Comparison of ENCODE assay signal across 21 cellular contexts in the genomic region with DNA sequence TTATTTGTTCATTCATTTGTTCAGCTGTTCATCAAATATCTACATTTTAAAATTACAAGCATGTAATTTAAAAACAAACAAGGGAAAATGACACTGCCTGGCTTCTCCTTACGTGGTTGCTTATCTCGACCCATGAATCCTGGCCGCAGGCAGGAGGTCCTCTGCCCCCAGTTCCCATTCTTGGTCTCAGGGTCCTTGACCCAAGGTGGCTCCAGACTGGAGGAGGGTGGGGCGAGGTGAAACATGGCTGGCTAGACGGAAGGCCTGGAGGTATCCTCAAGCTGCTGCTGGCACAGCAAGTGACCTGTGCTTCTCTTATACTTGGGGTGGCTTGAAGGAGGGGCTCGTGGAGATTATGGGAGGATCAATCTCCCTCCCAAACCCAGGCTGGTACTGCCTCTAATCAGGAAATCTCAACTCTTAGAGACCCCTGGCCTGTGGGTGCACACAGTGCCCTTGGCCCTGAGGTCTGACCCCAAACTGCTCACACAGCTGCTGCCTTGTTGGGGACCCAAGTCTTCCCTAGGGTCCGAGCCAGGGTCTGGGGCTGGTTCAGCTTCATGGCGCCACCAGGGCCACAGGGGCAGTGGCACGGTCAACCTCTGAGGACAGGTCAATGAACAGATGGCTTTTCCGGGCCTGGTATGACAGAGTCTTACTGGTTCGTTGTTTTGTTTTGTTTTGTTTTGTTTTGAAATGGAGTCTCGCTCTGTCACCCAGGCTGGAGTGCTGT.
DNase-seq lines count a peak whose midpoint lies in the region; ATAC-seq, FAIRE-seq and TF ChIP-seq lines count a peak whose summit lies in the region.
"Had no signal": no experiment of that assay in that cellular context is flagged by ENCODE, and none has a peak within 500 bp of the region (broad histone marks: within the 10 kb centered on the region; RNA-seq: fewer than 3 reads in every experiment).

No MANE protein-coding gene starts in this region.

- no peak overlapping the region for H3K4ac ChIP-seq in neuronal stem cell (ENCODE audit: low read length)

- CTCF ChIA-PET in OCI-LY7 (lab: Charles Lee; ENCODE audit: unreplicated experiment), result no interaction called here

- H3K79me1 ChIP-seq in neuronal stem cell (ENCODE audit: low read depth, low read length), result no peaks in the 10 kb centered on the region

- DNase-seq in GM12891 (ENCODE audit: insufficient read length, low spot score) (no peak), SJCRH30 (peak; percentile 54 to 58), left lobe of liver (ENCODE audit: low spot score) (peak; percentile 41), neuronal stem cell (ENCODE audit: low spot score) (no peak), OCI-LY7 (ENCODE audit: low spot score) (no peak), hepatic stellate cell (ENCODE audit: low spot score) (no peak)
- DNase-seq: ACHN; CD4-positive, alpha-beta T cell; DND-41; GF-D8; Kasumi-1; MM.1S; NCI-H1105; NCI-H1694; NCI-H345; NCI-H526; RPMI8226; SIG-M5 had no signal

- intact Hi-C loops in OCI-LY7 (cut with micrococcal nuclease; ENCODE audit: unreplicated experiment), result no loop called here

- no peak overlapping the region for H4K8ac ChIP-seq in neuronal stem cell (ENCODE audit: low read depth, low read length)

- no peaks in the 10 kb centered on the region for H4K20me1 ChIP-seq in OCI-LY7 (ENCODE audit: insufficient read depth, low read length)

- peak; percentile 45 for ATAC-seq in left lobe of liver
- no peak for ATAC-seq in HG03457 (IDR thresholded peaks at IDR 0.05; ENCODE audit: unreplicated experiment)

- no peaks in the 10 kb centered on the region for H3K79me2 ChIP-seq in OCI-LY7 (ENCODE audit: insufficient read depth, low read depth, low read length)

- peak overlapping the region; percentile 73 for H3K18ac ChIP-seq in neuronal stem cell (ENCODE audit: low read length)

- TF ChIP-seq POLR2A in GM12891 (IDR thresholded peaks at IDR 0.05; ENCODE audit: low read depth, low read length), result no peak

- no peak overlapping the region for H2BK15ac ChIP-seq in neuronal stem cell (ENCODE audit: low read length)

- FAIRE-seq in GM12891 (lab: Jason Lieb, UNC), result peak; percentile 55
- FAIRE-seq: D721Med, GM12892 had no signal

- TF ChIP-seq CTCF in OCI-LY7 (conservative IDR thresholded peaks at IDR 0.05; ENCODE audit: low read length), result no peak

- H3K9me2 ChIP-seq in OCI-LY7 (ENCODE audit: insufficient read depth, low read length), result no peaks in the 10 kb centered on the region

- H2BK5ac ChIP-seq in neuronal stem cell (ENCODE audit: low read length), result no peak overlapping the region

- POLR2A ChIA-PET in OCI-LY7 (lab: Charles Lee), result no interaction called here

- H3K4me3 ChIP-seq in SJCRH30 (no peak overlapping the region), neuronal stem cell (ENCODE audit: low read length in 2 of 2) (no peak overlapping the region), OCI-LY7 (ENCODE audit: low read depth, low read length, poor library complexity, severe bottlenecking) (no peak overlapping the region)

- H3K4me1 ChIP-seq in SJCRH30 (peaks cover 18% of the 10 kb centered on the region), neuronal stem cell (ENCODE audit: control insufficient read depth in 2 of 2, insufficient read depth in 1 of 2, low read depth in 1 of 2, low read length in 2 of 2) (peaks cover 0 to 10% of the 10 kb centered on the region in 2 donors), OCI-LY7 (ENCODE audit: insufficient read depth, low read length, poor library complexity, severe bottlenecking) (peaks cover 9% of the 10 kb centered on the region)

- no CpG with 5 or more reads among the region's 12 CpGs for WGBS in neuronal stem cell (ENCODE audit: extremely low coverage in 2 of 2, insufficient read length in 2 of 2, insufficient replicate concordance in 1 of 2), 2 donors

- H3K9me3 ChIP-seq in SJCRH30 (replicated peaks), result no peaks in the 10 kb centered on the region
- peaks cover 0 to 2% of the 10 kb centered on the region in 2 donors for H3K9me3 ChIP-seq in neuronal stem cell (replicated peaks in 1 of 2; ENCODE audit: control insufficient read depth in 2 of 2, insufficient read depth in 1 of 2, low read depth in 1 of 2, low read length in 2 of 2)
- H3K9me3 ChIP-seq in OCI-LY7 (ENCODE audit: low read length), result no peaks in the 10 kb centered on the region

- no peak overlapping the region for H2BK12ac ChIP-seq in neuronal stem cell (ENCODE audit: low read length)

- no TSS peak for BruUV-seq in OCI-LY7 (replicated peaks; lab: Mats Ljungman, UMichigan)

- no peak overlapping the region for H3K23ac ChIP-seq in neuronal stem cell (ENCODE audit: low read depth, low read length, poor library complexity)

- no peak overlapping the region for H4K91ac ChIP-seq in neuronal stem cell (ENCODE audit: low read depth, low read length, poor library complexity)

- H3K9ac ChIP-seq in neuronal stem cell (ENCODE audit: low read depth, low read length, poor library complexity), result no peak overlapping the region

- peak overlapping the region; percentile 61 for H3K27ac ChIP-seq in SJCRH30
- H3K27ac ChIP-seq in neuronal stem cell (replicated peaks; ENCODE audit: low read length), result no peak overlapping the region
- H3K27ac ChIP-seq in OCI-LY7 (ENCODE audit: low read depth, low read length, poor library complexity, severe bottlenecking), result no peak overlapping the region

- H3K4me2 ChIP-seq in neuronal stem cell (ENCODE audit: insufficient read depth, low read length, poor library complexity, severe bottlenecking) (no peak overlapping the region), OCI-LY7 (ENCODE audit: low read length) (no peak overlapping the region)

- no peak overlapping the region for H3K14ac ChIP-seq in neuronal stem cell (ENCODE audit: low read length)

- H3K36me3 ChIP-seq in SJCRH30 (no peaks in the 10 kb centered on the region), neuronal stem cell (replicated peaks in 1 of 2; ENCODE audit: control insufficient read depth in 2 of 2, insufficient read depth in 2 of 2, low read length in 2 of 2) (no peaks in the 10 kb centered on the region), OCI-LY7 (ENCODE audit: insufficient read depth, low read length) (no peaks in the 10 kb centered on the region)

- H2BK120ac ChIP-seq in neuronal stem cell (ENCODE audit: low read depth, low read length), result no peak overlapping the region

- H2AK5ac ChIP-seq in neuronal stem cell (ENCODE audit: low read depth, low read length), result no peak overlapping the region

- H3K27me3 ChIP-seq in SJCRH30 (no peaks in the 10 kb centered on the region), neuronal stem cell (ENCODE audit: control insufficient read depth in 3 of 3, insufficient read depth in 3 of 3, low read depth in 1 of 3, low read length in 3 of 3) (no peaks in the 10 kb centered on the region)

- H2AFZ ChIP-seq in neuronal stem cell (ENCODE audit: low read length) (no peak overlapping the region), OCI-LY7 (ENCODE audit: low read length) (no peak overlapping the region)

TF ChIP-seq in GM12891, 5 proteins besides CTCF, POLR2A, EP300 and RAD21:
- TF ChIP-seq POU2F2 (IDR thresholded peaks at IDR 0.05; ENCODE audit: low read depth, low read length), result no peak
- no peak for TF ChIP-seq PAX5 (IDR thresholded peaks at IDR 0.05; ENCODE audit: insufficient read depth, low read length, severe bottlenecking)
- TF ChIP-seq POLR2AphosphoS5 (IDR thresholded peaks at IDR 0.05; ENCODE audit: low read depth, low read length), result no peak

Comparison
In these comparisons a context has a peak if more than half of its experiments do, and no peak if none do; other contexts are left out.
1. DNase-seq: peak in SJCRH30 (2 of 2) and left lobe of liver (single experiment); none in GM12891 (single experiment), neuronal stem cell (single experiment), OCI-LY7 (single experiment) and hepatic stellate cell (single experiment).